ENCODE assay signal across 2 cellular contexts in the genomic region with DNA sequence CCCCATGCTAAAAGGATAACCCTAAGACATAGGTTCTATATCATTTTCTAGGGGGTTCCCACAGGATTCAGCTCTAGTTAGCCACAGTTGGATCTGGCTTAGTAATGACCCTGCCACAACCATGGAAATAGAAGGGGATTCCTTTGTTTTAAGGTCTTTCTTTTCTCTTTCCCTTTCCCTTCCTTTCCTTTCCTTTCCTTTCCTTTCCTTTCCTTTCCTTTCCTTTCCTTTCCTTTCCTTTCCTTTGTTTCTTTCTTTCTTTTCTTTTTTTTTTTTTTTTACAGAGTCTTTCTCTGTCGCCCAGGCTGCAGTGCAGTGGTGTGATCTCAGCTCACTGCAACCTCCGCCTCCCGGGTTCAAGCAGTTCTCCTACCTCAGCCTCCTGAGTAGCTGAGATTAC.
DNase-seq lines count a peak whose midpoint lies in the region; TF ChIP-seq lines count a peak whose summit lies in the region.
"Not testable (repeated sequence)": the region's sequence is repeated elsewhere in the genome, so short reads cannot be mapped to it uniquely, and the experiment has no call there.

No MANE protein-coding gene starts in this region.

- H3K36me3 ChIP-seq in HEK293 (ENCODE audit: control insufficient read depth in 2 of 2, insufficient read depth in 1 of 2, low read length in 2 of 2) = not testable (repeated sequence)

- POLR2A ChIA-PET in HEK293 (lab: Yijun Ruan, JAX) = not testable (repeated sequence)

- H3K4me3 ChIP-seq in HEK293 (ENCODE audit: low read depth, low read length) = not testable (repeated sequence)

- H3K9me3 ChIP-seq in HEK293 (ENCODE audit: control insufficient read depth, insufficient read depth, low read depth, low read length) = not testable (repeated sequence)

- CTCF ChIA-PET in HEK293 (lab: Yijun Ruan, JAX) = interaction anchor here (0.6 to 1.3 kb wide), 3 partner anchors 224 to 1418 kb away, joined by 3 to 4 read pairs (median 3); no protein-coding TSS in a partner anchor

- intact Hi-C loops in posterior vena cava (cut with DNase I) = not testable (repeated sequence)

- H3K4me1 ChIP-seq in HEK293 (ENCODE audit: control insufficient read depth, insufficient read depth, low read length) = not testable (repeated sequence)

- TF ChIP-seq CTCF in HEK293 (tag by site-specific recombination; IDR thresholded peaks at IDR 0.05) = not testable (repeated sequence)

- not testable (repeated sequence) for H3K27ac ChIP-seq in HEK293 (ENCODE audit: extremely low read depth, low read depth, low read length)

- DNase-seq in posterior vena cava (ENCODE audit: low spot score) = peak; percentile 3

TF ChIP-seq in HEK293, 187 proteins besides CTCF, POLR2A, EP300 and RAD21:
- 0 out of 2 replicates have a peak, but pooled peaks have one; percentile 20 for TF ChIP-seq ZNF530 (tag by site-specific recombination; IDR thresholded peaks at IDR 0.05; ENCODE audit: low read depth)
- peak; percentile 99 for TF ChIP-seq PRDM1 (tag by site-specific recombination; IDR thresholded peaks at IDR 0.05)
TF ChIP-seq in HEK293: peak in this region for 2; not testable (repeated sequence) for 185.
